ENCODE assay signal across 12 cellular contexts in genomic region chrX:30309139-30309571, GRCh38. TPM values are rescaled to one million over a fixed set of nuclear protein-coding genes. Genes with fewer than 3 reads are reported as not detected.
A peak's percentile ranks its signal among the peaks of the same experiment; 100 is the strongest.
DNase-seq lines count a peak whose midpoint lies in the region; ATAC-seq, FAIRE-seq and TF ChIP-seq lines count a peak whose summit lies in the region.
"Had no signal": no experiment of that assay in that cellular context is flagged by ENCODE, and none has a peak within 500 bp of the region (broad histone marks: within the 10 kb centered on the region; RNA-seq: fewer than 3 reads in every experiment).

TSS of gene NR0B1 (minus strand) at chrX:30309390. CDS start at chrX:30309363, 27 bp downstream.

- peak within 1 kb of the TSS in 1 of 2 experiments; percentile 8 for H3K18ac ChIP-seq in mesenchymal stem cell (ENCODE audit: low read depth in 1 of 2, low read length in 2 of 2)

- peaks cover 46% of the 10 kb centered on the region for H3K27me3 ChIP-seq in HUES64 (ENCODE audit: insufficient read depth, low read length)
- H3K27me3 ChIP-seq in bronchial epithelial cell (ENCODE audit: control insufficient read depth, insufficient read depth, low read length): peaks cover 8% of the 10 kb centered on the region
- peaks cover 0 to 35% of the 10 kb centered on the region in 2 experiments for H3K27me3 ChIP-seq in mesenchymal stem cell (ENCODE audit: control insufficient read depth in 1 of 2, insufficient read depth in 1 of 2, low read length in 2 of 2)

- no peak for TF ChIP-seq CTCF in AG04449 (IDR thresholded peaks at IDR 0.05; ENCODE audit: insufficient read depth, low read length, missing control alignments)
- TF ChIP-seq CTCF in bronchial epithelial cell (IDR thresholded peaks at IDR 0.05; ENCODE audit: insufficient read depth, low read length, severe bottlenecking): no peak
- TF ChIP-seq CTCF in GM13976 (IDR thresholded peaks at IDR 0.05; ENCODE audit: borderline replicate concordance, control extremely low read depth, extremely low read depth, insufficient read depth, missing control alignments): no peak

- H4K91ac ChIP-seq in mesenchymal stem cell (ENCODE audit: low read length): no peak within 1 kb of the TSS

- H2BK12ac ChIP-seq in mesenchymal stem cell (ENCODE audit: low read length in 2 of 2): no peak within 1 kb of the TSS

- H3K9ac ChIP-seq in HUES64 (ENCODE audit: low read depth, low read length) (no peak within 1 kb of the TSS), mesenchymal stem cell (ENCODE audit: low read length) (peak within 1 kb of the TSS; percentile 80)

- H3K9me3 ChIP-seq in HUES64 (ENCODE audit: insufficient read depth, low read depth, low read length) (no peaks in the 10 kb centered on the region), mesenchymal stem cell (ENCODE audit: control insufficient read depth, low read length) (no peaks in the 10 kb centered on the region)

- no peak within 1 kb of the TSS for H4K8ac ChIP-seq in mesenchymal stem cell (ENCODE audit: low read length)

- in situ Hi-C loops in GM13976 (cut with MboI; ENCODE audit: low sequenced_read_pairs, unreplicated experiment): no loop called here

- 2% methylated on average over 41 of the region's 46 CpGs for WGBS in HUES64
- no CpG with 5 or more reads among the region's 46 CpGs for WGBS in mesenchymal stem cell

- H3K4ac ChIP-seq in mesenchymal stem cell (ENCODE audit: low read depth in 1 of 2, low read length in 2 of 2): no peak within 1 kb of the TSS

- no peak for FAIRE-seq in bronchial epithelial cell (lab: Jason Lieb, UNC)
- FAIRE-seq: D721Med had no signal

- no peak within 1 kb of the TSS for H3K23ac ChIP-seq in mesenchymal stem cell (ENCODE audit: low read length in 2 of 2)

- CTCF ChIA-PET in AG04449 (lab: Yijun Ruan, JAX): no interaction called here

- ATAC-seq in HG02973 (IDR thresholded peaks at IDR 0.05; ENCODE audit: unreplicated experiment) (no peak), GM18519 (IDR thresholded peaks at IDR 0.05; ENCODE audit: low FRiP score, unreplicated experiment) (no peak)
- ATAC-seq: activated CD4-positive, CD25-positive, alpha-beta regulatory T cell treated with anti-CD3 and anti-CD28 coated beads, Interleukin-2, amount 50 U/mL, for 24 hours had no signal

- H3K79me1 ChIP-seq in mesenchymal stem cell (replicated peaks; ENCODE audit: low read length, poor library complexity, severe bottlenecking): no peaks in the 10 kb centered on the region

- no peak within 1 kb of the TSS for H3K14ac ChIP-seq in mesenchymal stem cell (ENCODE audit: low read length in 2 of 2)

- H2BK15ac ChIP-seq in mesenchymal stem cell (ENCODE audit: low read depth, poor library complexity, severe bottlenecking): no peak within 1 kb of the TSS

- DNase-seq in AG04449 (ENCODE audit: low read depth, low spot score) (no peak), bronchial epithelial cell (ENCODE audit: low read depth) (no peak), mesenchymal stem cell (peak; percentile 15), GM13976 (ENCODE audit: low spot score) (no peak), pons (ENCODE audit: low spot score) (no peak)
- DNase-seq: NCI-H446 had no signal

- no peak within 1 kb of the TSS for H2AK5ac ChIP-seq in mesenchymal stem cell (ENCODE audit: low read length, severe bottlenecking)

- H3K36me3 ChIP-seq in HUES64 (ENCODE audit: insufficient read depth, low read length) (no peaks in the 10 kb centered on the region), bronchial epithelial cell (ENCODE audit: control insufficient read depth, insufficient read depth, low read length) (no peaks in the 10 kb centered on the region), mesenchymal stem cell (ENCODE audit: control insufficient read depth in 1 of 2, insufficient read depth in 2 of 2, low read depth in 1 of 2, low read length in 2 of 2) (peaks cover 0 to 10% of the 10 kb centered on the region in 2 experiments)

- H3K27ac ChIP-seq in HUES64 (ENCODE audit: low read depth, low read length) (no peak within 1 kb of the TSS), mesenchymal stem cell (ENCODE audit: low read length, poor library complexity, severe bottlenecking) (no peak within 1 kb of the TSS)

- no peak within 1 kb of the TSS for H2BK5ac ChIP-seq in mesenchymal stem cell (ENCODE audit: low read depth, low read length, poor library complexity, severe bottlenecking)

- H2BK120ac ChIP-seq in mesenchymal stem cell (ENCODE audit: low read depth, low read length): no peak within 1 kb of the TSS

- no peaks in the 10 kb centered on the region for H3K4me1 ChIP-seq in HUES64 (ENCODE audit: insufficient read depth, low read length)
- H3K4me1 ChIP-seq in mesenchymal stem cell (ENCODE audit: control insufficient read depth, insufficient read depth, low read depth, low read length): peaks cover 15% of the 10 kb centered on the region

- POLR2A ChIA-PET in AG04449 (lab: Yijun Ruan, JAX): no interaction called here

- H3K4me3 ChIP-seq in AG04449 (ENCODE audit: low read depth, low read length) (peak within 1 kb of the TSS; percentile 9; the same call in 1 of the 2 replicates), HUES64 (ENCODE audit: low read length) (peak within 1 kb of the TSS; percentile 47), bronchial epithelial cell (ENCODE audit: low read depth, low read length) (peak within 1 kb of the TSS; percentile 19), mesenchymal stem cell (ENCODE audit: insufficient read depth in 1 of 2, low read depth in 1 of 2, low read length in 2 of 2) (peak within 1 kb of the TSS; percentile 50 to 80)
- H3K4me3 ChIP-seq: lung had no signal

- no peak within 1 kb of the TSS for H2AFZ ChIP-seq in mesenchymal stem cell (ENCODE audit: low read depth, low read length)

- H3K4me2 ChIP-seq in mesenchymal stem cell (ENCODE audit: low read length, poor library complexity, severe bottlenecking): peak within 1 kb of the TSS; percentile 77

RNA-seq across cellular contexts. Expression of gene NR0B1, which starts in this region (rescaled TPM):
- 0.20 TPM for polyA plus RNA-seq in HUES64 (2013, experiment 1 of 2)
- polyA plus RNA-seq in HUES64 (2013, experiment 2 of 2): 0.51 TPM
- 0.26 TPM in 1 of 2 replicates, not detected in the other for total RNA-seq in bronchial epithelial cell
- 0.22 TPM for polyA plus RNA-seq in mesenchymal stem cell (2013, experiment 1 of 2)
- polyA plus RNA-seq in mesenchymal stem cell (2013, experiment 2 of 2): 0.34 TPM
- total RNA-seq: lung had no signal

Comparison
In these comparisons a context has a peak if more than half of its experiments do, and no peak if none do; other contexts are left out.
1. H3K4me3 ChIP-seq: peak in every context shown above with its lines; median percentile 65 in mesenchymal stem cell; 47 in HUES64; 19 in bronchial epithelial cell; 9 in AG04449.